Comparison of ENCODE assay signal across 1 cellular context in the genomic region with DNA sequence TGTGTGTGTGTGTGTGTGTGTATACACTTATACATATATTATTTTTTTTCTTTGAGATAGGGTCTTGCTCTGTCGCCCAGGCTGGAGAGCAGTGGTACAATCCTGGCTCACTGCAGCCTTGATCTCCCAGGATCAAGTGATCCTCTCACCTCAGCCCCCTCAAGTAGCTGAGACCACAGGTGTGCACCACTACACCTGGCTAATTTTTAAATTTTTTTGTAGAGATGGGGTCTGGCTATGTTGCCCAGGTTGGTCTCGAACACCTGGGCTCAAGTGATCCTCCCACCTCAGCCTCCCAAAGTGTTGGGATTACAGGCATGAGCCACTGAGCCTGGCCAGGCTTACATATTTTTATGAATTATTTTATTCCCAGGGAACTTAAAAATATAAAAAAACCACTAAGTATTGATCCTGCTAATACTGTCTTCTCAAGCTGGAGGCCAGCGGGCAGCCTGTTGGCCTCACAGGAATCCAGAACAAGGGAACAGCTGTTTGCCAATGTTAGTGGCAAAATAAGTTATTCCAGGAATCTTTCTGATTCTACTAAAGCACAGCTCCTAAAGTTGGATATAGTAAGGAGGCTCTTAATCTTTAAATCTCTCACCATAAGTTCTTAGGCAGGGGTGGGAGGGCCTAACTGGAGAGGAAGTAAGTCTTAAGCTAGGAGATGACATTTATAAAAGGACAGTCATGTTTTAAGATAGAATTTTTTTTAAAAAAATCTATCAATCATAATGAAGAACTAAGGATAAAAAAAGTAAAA.
TF ChIP-seq lines count a peak whose summit lies in the region.

No MANE protein-coding gene starts in this region.

TF ChIP-seq in K562, 482 proteins besides CTCF, POLR2A, EP300 and RAD21 (continued from another document):
- TF ChIP-seq, protein P1, sequence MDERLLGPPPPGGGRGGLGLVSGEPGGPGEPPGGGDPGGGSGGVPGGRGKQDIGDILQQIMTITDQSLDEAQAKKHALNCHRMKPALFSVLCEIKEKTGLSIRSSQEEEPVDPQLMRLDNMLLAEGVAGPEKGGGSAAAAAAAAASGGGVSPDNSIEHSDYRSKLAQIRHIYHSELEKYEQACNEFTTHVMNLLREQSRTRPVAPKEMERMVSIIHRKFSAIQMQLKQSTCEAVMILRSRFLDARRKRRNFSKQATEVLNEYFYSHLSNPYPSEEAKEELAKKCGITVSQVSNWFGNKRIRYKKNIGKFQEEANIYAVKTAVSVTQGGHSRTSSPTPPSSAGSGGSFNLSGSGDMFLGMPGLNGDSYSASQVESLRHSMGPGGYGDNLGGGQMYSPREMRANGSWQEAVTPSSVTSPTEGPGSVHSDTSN (CRISPR knock-in tag; IDR thresholded peaks at IDR 0.05; ENCODE audit: low read depth): no peak
- TF ChIP-seq, protein P1 (tag; conservative IDR thresholded peaks at IDR 0.05; ENCODE audit: low read depth): peak; percentile 64
- TF ChIP-seq SMARCA4 (IDR thresholded peaks at IDR 0.05) (peak; percentile 67; the same call in 1 of the 2 replicates), CBFA2T3 (IDR thresholded peaks at IDR 0.05) (peak; percentile 7; the same call in 1 of the 2 replicates), NR2C2 (CRISPR knock-in tag; IDR thresholded peaks at IDR 0.05) (no peak), NR2C2 (tag; IDR thresholded peaks at IDR 0.05) (no peak), DPF2 (IDR thresholded peaks at IDR 0.05) (peak; percentile 48; the same call in 1 of the 2 replicates), ZNF766 (CRISPR knock-in tag; conservative IDR thresholded peaks at IDR 0.05) (peak; percentile 46; the same call in 1 of the 2 replicates), DACH1 (IDR thresholded peaks at IDR 0.05; ENCODE audit: partially characterized antibody) (peak; percentile 63), PHF20 (IDR thresholded peaks at IDR 0.05; ENCODE audit: partially characterized antibody) (peak; percentile 19), PTRF (tag; IDR thresholded peaks at IDR 0.05) (no peak), ZNF121 (CRISPR knock-in tag; conservative IDR thresholded peaks at IDR 0.05) (peak; percentile 98), NFATC3 (IDR thresholded peaks at IDR 0.05) (no peak), SMARCE1 (IDR thresholded peaks at IDR 0.05) (peak; percentile 28; the same call in 1 of the 2 replicates), BCOR (IDR thresholded peaks at IDR 0.05) (peak; percentile 80), FOXJ2 (tag; IDR thresholded peaks at IDR 0.05) (no peak), GATA2 (CRISPR knock-in tag; IDR thresholded peaks at IDR 0.05) (peak; percentile 75; the same call in 1 of the 2 replicates), SPI1 (IDR thresholded peaks at IDR 0.05; ENCODE audit: borderline replicate concordance, low read depth, low read length) (peak; percentile 80), KLF1 (tag; IDR thresholded peaks at IDR 0.05) (no peak), SAFB (IDR thresholded peaks at IDR 0.05; ENCODE audit: borderline replicate concordance, low read depth, low read length) (no peak), E2F3 (CRISPR knock-in tag; IDR thresholded peaks at IDR 0.05) (no peak)
- TF ChIP-seq, protein P2, sequence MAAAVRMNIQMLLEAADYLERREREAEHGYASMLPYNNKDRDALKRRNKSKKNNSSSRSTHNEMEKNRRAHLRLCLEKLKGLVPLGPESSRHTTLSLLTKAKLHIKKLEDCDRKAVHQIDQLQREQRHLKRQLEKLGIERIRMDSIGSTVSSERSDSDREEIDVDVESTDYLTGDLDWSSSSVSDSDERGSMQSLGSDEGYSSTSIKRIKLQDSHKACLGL (CRISPR knock-in tag; IDR thresholded peaks at IDR 0.05; ENCODE audit: borderline replicate concordance, poor library complexity, severe bottlenecking): no peak
- TF ChIP-seq, protein P3, sequence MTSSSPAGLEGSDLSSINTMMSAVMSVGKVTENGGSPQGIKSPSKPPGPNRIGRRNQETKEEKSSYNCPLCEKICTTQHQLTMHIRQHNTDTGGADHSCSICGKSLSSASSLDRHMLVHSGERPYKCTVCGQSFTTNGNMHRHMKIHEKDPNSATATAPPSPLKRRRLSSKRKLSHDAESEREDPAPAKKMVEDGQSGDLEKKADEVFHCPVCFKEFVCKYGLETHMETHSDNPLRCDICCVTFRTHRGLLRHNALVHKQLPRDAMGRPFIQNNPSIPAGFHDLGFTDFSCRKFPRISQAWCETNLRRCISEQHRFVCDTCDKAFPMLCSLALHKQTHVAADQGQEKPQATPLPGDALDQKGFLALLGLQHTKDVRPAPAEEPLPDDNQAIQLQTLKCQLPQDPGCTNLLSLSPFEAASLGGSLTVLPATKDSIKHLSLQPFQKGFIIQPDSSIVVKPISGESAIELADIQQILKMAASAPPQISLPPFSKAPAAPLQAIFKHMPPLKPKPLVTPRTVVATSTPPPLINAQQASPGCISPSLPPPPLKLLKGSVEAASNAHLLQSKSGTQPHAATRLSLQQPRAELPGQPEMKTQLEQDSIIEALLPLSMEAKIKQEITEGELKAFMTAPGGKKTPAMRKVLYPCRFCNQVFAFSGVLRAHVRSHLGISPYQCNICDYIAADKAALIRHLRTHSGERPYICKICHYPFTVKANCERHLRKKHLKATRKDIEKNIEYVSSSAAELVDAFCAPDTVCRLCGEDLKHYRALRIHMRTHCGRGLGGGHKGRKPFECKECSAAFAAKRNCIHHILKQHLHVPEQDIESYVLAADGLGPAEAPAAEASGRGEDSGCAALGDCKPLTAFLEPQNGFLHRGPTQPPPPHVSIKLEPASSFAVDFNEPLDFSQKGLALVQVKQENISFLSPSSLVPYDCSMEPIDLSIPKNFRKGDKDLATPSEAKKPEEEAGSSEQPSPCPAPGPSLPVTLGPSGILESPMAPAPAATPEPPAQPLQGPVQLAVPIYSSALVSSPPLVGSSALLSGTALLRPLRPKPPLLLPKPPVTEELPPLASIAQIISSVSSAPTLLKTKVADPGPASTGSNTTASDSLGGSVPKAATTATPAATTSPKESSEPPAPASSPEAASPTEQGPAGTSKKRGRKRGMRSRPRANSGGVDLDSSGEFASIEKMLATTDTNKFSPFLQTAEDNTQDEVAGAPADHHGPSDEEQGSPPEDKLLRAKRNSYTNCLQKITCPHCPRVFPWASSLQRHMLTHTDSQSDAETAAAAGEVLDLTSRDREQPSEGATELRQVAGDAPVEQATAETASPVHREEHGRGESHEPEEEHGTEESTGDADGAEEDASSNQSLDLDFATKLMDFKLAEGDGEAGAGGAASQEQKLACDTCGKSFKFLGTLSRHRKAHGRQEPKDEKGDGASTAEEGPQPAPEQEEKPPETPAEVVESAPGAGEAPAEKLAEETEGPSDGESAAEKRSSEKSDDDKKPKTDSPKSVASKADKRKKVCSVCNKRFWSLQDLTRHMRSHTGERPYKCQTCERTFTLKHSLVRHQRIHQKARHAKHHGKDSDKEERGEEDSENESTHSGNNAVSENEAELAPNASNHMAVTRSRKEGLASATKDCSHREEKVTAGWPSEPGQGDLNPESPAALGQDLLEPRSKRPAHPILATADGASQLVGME (CRISPR knock-in tag; IDR thresholded peaks at IDR 0.05): no peak
- TF ChIP-seq, protein P4, sequence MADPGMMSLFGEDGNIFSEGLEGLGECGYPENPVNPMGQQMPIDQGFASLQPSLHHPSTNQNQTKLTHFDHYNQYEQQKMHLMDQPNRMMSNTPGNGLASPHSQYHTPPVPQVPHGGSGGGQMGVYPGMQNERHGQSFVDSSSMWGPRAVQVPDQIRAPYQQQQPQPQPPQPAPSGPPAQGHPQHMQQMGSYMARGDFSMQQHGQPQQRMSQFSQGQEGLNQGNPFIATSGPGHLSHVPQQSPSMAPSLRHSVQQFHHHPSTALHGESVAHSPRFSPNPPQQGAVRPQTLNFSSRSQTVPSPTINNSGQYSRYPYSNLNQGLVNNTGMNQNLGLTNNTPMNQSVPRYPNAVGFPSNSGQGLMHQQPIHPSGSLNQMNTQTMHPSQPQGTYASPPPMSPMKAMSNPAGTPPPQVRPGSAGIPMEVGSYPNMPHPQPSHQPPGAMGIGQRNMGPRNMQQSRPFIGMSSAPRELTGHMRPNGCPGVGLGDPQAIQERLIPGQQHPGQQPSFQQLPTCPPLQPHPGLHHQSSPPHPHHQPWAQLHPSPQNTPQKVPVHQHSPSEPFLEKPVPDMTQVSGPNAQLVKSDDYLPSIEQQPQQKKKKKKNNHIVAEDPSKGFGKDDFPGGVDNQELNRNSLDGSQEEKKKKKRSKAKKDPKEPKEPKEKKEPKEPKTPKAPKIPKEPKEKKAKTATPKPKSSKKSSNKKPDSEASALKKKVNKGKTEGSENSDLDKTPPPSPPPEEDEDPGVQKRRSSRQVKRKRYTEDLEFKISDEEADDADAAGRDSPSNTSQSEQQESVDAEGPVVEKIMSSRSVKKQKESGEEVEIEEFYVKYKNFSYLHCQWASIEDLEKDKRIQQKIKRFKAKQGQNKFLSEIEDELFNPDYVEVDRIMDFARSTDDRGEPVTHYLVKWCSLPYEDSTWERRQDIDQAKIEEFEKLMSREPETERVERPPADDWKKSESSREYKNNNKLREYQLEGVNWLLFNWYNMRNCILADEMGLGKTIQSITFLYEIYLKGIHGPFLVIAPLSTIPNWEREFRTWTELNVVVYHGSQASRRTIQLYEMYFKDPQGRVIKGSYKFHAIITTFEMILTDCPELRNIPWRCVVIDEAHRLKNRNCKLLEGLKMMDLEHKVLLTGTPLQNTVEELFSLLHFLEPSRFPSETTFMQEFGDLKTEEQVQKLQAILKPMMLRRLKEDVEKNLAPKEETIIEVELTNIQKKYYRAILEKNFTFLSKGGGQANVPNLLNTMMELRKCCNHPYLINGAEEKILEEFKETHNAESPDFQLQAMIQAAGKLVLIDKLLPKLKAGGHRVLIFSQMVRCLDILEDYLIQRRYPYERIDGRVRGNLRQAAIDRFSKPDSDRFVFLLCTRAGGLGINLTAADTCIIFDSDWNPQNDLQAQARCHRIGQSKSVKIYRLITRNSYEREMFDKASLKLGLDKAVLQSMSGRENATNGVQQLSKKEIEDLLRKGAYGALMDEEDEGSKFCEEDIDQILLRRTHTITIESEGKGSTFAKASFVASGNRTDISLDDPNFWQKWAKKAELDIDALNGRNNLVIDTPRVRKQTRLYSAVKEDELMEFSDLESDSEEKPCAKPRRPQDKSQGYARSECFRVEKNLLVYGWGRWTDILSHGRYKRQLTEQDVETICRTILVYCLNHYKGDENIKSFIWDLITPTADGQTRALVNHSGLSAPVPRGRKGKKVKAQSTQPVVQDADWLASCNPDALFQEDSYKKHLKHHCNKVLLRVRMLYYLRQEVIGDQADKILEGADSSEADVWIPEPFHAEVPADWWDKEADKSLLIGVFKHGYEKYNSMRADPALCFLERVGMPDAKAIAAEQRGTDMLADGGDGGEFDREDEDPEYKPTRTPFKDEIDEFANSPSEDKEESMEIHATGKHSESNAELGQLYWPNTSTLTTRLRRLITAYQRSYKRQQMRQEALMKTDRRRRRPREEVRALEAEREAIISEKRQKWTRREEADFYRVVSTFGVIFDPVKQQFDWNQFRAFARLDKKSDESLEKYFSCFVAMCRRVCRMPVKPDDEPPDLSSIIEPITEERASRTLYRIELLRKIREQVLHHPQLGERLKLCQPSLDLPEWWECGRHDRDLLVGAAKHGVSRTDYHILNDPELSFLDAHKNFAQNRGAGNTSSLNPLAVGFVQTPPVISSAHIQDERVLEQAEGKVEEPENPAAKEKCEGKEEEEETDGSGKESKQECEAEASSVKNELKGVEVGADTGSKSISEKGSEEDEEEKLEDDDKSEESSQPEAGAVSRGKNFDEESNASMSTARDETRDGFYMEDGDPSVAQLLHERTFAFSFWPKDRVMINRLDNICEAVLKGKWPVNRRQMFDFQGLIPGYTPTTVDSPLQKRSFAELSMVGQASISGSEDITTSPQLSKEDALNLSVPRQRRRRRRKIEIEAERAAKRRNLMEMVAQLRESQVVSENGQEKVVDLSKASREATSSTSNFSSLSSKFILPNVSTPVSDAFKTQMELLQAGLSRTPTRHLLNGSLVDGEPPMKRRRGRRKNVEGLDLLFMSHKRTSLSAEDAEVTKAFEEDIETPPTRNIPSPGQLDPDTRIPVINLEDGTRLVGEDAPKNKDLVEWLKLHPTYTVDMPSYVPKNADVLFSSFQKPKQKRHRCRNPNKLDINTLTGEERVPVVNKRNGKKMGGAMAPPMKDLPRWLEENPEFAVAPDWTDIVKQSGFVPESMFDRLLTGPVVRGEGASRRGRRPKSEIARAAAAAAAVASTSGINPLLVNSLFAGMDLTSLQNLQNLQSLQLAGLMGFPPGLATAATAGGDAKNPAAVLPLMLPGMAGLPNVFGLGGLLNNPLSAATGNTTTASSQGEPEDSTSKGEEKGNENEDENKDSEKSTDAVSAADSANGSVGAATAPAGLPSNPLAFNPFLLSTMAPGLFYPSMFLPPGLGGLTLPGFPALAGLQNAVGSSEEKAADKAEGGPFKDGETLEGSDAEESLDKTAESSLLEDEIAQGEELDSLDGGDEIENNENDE (IDR thresholded peaks at IDR 0.05; ENCODE audit: low read depth, low read length): no peak
- TF ChIP-seq, protein P5, sequence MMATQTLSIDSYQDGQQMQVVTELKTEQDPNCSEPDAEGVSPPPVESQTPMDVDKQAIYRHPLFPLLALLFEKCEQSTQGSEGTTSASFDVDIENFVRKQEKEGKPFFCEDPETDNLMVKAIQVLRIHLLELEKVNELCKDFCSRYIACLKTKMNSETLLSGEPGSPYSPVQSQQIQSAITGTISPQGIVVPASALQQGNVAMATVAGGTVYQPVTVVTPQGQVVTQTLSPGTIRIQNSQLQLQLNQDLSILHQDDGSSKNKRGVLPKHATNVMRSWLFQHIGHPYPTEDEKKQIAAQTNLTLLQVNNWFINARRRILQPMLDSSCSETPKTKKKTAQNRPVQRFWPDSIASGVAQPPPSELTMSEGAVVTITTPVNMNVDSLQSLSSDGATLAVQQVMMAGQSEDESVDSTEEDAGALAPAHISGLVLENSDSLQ (IDR thresholded peaks at IDR 0.05): peak; percentile 13; the same call in 1 of the 2 replicates
- TF ChIP-seq, protein P6, sequence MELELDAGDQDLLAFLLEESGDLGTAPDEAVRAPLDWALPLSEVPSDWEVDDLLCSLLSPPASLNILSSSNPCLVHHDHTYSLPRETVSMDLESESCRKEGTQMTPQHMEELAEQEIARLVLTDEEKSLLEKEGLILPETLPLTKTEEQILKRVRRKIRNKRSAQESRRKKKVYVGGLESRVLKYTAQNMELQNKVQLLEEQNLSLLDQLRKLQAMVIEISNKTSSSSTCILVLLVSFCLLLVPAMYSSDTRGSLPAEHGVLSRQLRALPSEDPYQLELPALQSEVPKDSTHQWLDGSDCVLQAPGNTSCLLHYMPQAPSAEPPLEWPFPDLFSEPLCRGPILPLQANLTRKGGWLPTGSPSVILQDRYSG (tag; conservative IDR thresholded peaks at IDR 0.05; ENCODE audit: low read depth): 0 out of 2 replicates have a peak, but pooled peaks have one; percentile 46
